Comparison of ENCODE assay signal across 22 cellular contexts in genomic region chr1:115538579-115538978, GRCh38.
DNase-seq lines count a peak whose midpoint lies in the region; ATAC-seq, FAIRE-seq and TF ChIP-seq lines count a peak whose summit lies in the region.
"Had no signal": no experiment of that assay in that cellular context is flagged by ENCODE, and none has a peak within 500 bp of the region (broad histone marks: within the 10 kb centered on the region; RNA-seq: fewer than 3 reads in every experiment).

No MANE protein-coding gene starts in this region.

- DNase-seq in RCC 7860 (ENCODE audit: low spot score) (no peak), kidney tubule cell (ENCODE audit: low spot score) (peak; percentile 50), head of caudate nucleus (no peak)
- DNase-seq: ACHN; BE2C; Caco-2; CD4-positive, alpha-beta T cell; GDM1; GOT3; H7; HFFc6 had no signal

- no peak overlapping the region for H3K4me3 ChIP-seq in BLaER1

- no peak overlapping the region for H3K9ac ChIP-seq in BLaER1

- H3K4me3 Mint-ChIP-seq in nephron: no peak overlapping the region
- H3K4me3 Mint-ChIP-seq: CD4-positive, alpha-beta T cell; HFFc6 had no signal

- H3K36me3 Mint-ChIP-seq in nephron (ENCODE audit: low read depth): no peaks in the 10 kb centered on the region

- 0 out of 2 replicates have a peak, but pooled peaks cover 5% of the 10 kb centered on the region for H3K4me1 ChIP-seq in BLaER1
- H3K4me1 ChIP-seq: BE2C had no signal

- 0 out of 2 replicates have a peak overlapping the region, but pooled peaks have one; percentile 25 for H3K4me2 ChIP-seq in BLaER1

- peaks cover 7% of the 10 kb centered on the region; the same call in 1 of the 2 replicates for H3K9me3 ChIP-seq in BLaER1
- H3K9me3 ChIP-seq: BE2C, Caco-2 had no signal

- H3K27ac ChIP-seq in BLaER1: no peak overlapping the region
- H3K27ac ChIP-seq: C4-2B had no signal

- FAIRE-seq in RCC 7860 (lab: Jason Lieb, UNC): peak; percentile 85
- FAIRE-seq: A204.1, D721Med, GM12892, GM18507 had no signal

- ATAC-seq in HG02571 (IDR thresholded peaks at IDR 0.05; ENCODE audit: unreplicated experiment): no peak
- ATAC-seq in HG02870 (IDR thresholded peaks at IDR 0.05; ENCODE audit: unreplicated experiment): no peak
- ATAC-seq in GM21447 (IDR thresholded peaks at IDR 0.05; ENCODE audit: unreplicated experiment): no peak
- ATAC-seq: HCT116 had no signal

- intact Hi-C loops in head of caudate nucleus (cut with DNase I): no loop called here

- H3K27me3 ChIP-seq in BLaER1: no peaks in the 10 kb centered on the region
- H3K27me3 ChIP-seq: BE2C had no signal

- H4K20me1 ChIP-seq in BLaER1: no peaks in the 10 kb centered on the region

- no peak for TF ChIP-seq CTCF in nephron (IDR thresholded peaks at IDR 0.05; ENCODE audit: unreplicated experiment in 3 of 3)

- no peaks in the 10 kb centered on the region for H3K27me3 Mint-ChIP-seq in nephron (ENCODE audit: low read depth)
- H3K27me3 Mint-ChIP-seq: CD4-positive, alpha-beta T cell had no signal

- H3K4me1 Mint-ChIP-seq in nephron: peaks cover 15% of the 10 kb centered on the region

- peak overlapping the region in 2 of 3 experiments; percentile 52 to 88 for H3K27ac Mint-ChIP-seq in nephron
- H3K27ac Mint-ChIP-seq: CD4-positive, alpha-beta T cell; HFFc6 had no signal

- peaks cover 4% of the 10 kb centered on the region for H3K9me3 Mint-ChIP-seq in nephron
- H3K9me3 Mint-ChIP-seq: CD4-positive, alpha-beta T cell; HFFc6 had no signal

- no peaks in the 10 kb centered on the region for H3K36me3 ChIP-seq in BLaER1
- H3K36me3 ChIP-seq: BE2C had no signal
